In the genomic region with DNA sequence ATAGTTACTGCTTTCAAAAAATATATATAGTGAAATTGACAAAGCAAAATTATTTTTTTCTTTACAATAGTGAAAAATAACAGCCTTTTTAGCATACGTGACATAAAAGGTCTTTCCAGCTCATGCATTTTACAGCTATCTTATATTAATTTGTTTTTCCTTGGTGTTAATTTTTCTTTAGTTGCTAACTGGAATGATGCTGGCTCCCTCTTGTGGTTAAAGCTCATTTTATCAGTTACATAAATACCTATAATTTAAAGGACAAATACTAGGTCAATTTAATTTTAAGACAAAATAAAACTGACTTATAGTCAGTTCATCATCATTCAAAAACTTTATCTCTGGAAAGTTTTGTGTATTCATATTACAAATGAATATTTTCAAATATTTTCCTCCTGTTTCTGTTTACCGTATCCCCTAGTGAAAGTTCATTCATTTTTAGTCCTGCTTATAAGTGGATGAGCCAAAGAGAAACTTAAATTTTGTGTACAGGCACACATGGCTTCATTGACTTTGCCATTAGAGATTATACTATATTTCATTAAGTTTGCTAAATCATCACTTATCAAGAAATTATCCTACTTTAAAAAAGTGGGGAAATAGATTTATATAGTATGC, we compare ENCODE assay signal across 10 cellular contexts. TPM values are rescaled to one million over a fixed set of nuclear protein-coding genes. Genes with fewer than 3 reads are reported as not detected.
DNase-seq lines count a peak whose midpoint lies in the region; ATAC-seq and TF ChIP-seq lines count a peak whose summit lies in the region.
"Had no signal": no experiment of that assay in that cellular context is flagged by ENCODE, and none has a peak within 500 bp of the region (broad histone marks: within the 10 kb centered on the region; RNA-seq: fewer than 3 reads in every experiment).

No MANE protein-coding gene starts in this region.

- peak in 2 of 3 donors; percentile 28 to 40 for TF ChIP-seq CTCF in breast epithelium (IDR thresholded peaks at IDR 0.05)

- H3K4me1 ChIP-seq in breast epithelium (no peaks in the 10 kb centered on the region), mesenchymal stem cell (ENCODE audit: control insufficient read depth, insufficient read depth, low read depth, low read length) (no peaks in the 10 kb centered on the region)
- H3K4me1 ChIP-seq: BLaER1 had no signal

- no peak overlapping the region for H4K8ac ChIP-seq in mesenchymal stem cell (ENCODE audit: low read length)

- H3K4me3 Mint-ChIP-seq in activated CD4-positive, alpha-beta memory T cell treated with anti-CD3 and anti-CD28 coated beads for 36 hours = no peak overlapping the region

- no peak overlapping the region for H3K23ac ChIP-seq in mesenchymal stem cell (ENCODE audit: low read length in 2 of 2)

- no peaks in the 10 kb centered on the region for H3K4me1 Mint-ChIP-seq in activated CD4-positive, alpha-beta memory T cell treated with anti-CD3 and anti-CD28 coated beads for 36 hours (ENCODE audit: low read depth)

- H2AFZ ChIP-seq in mesenchymal stem cell (ENCODE audit: low read depth, low read length) = no peak overlapping the region

- H3K9me3 ChIP-seq in breast epithelium = no peaks in the 10 kb centered on the region
- no peaks in the 10 kb centered on the region for H3K9me3 ChIP-seq in mesenchymal stem cell (ENCODE audit: control insufficient read depth, low read length)
- H3K9me3 ChIP-seq: BLaER1 had no signal

- H3K27ac ChIP-seq in breast epithelium (no peak overlapping the region), mesenchymal stem cell (ENCODE audit: low read length, poor library complexity, severe bottlenecking) (no peak overlapping the region)
- H3K27ac ChIP-seq: BLaER1, skin epidermis had no signal

- no peak for TF ChIP-seq POLR2A in breast epithelium (IDR thresholded peaks at IDR 0.05)

- no peak overlapping the region for H3K14ac ChIP-seq in mesenchymal stem cell (ENCODE audit: low read length in 2 of 2)

- peaks cover 2% of the 10 kb centered on the region for H3K36me3 Mint-ChIP-seq in activated CD4-positive, alpha-beta memory T cell treated with anti-CD3 and anti-CD28 coated beads for 36 hours

- H2BK15ac ChIP-seq in mesenchymal stem cell (ENCODE audit: low read depth, poor library complexity, severe bottlenecking) = no peak overlapping the region

- no peak overlapping the region for H2AK5ac ChIP-seq in mesenchymal stem cell (ENCODE audit: low read length, severe bottlenecking)

- DNase-seq in NCI-H1092 treated with DMSO at 0.1 percent for 48 hours (lab: John Stamatoyannopoulos, UW) (peak; percentile 26), NCI-H1092 (lab: John Stamatoyannopoulos, UW) (no peak), NCI-H1105 (lab: John Stamatoyannopoulos, UW) (peak; percentile 14), breast epithelium (ENCODE audit: low spot score in 2 of 2) (no peak), mesenchymal stem cell (peak; percentile 58)
- DNase-seq in activated CD4-positive, alpha-beta memory T cell treated with anti-CD3 and anti-CD28 coated beads for 36 hours = no peak
- DNase-seq in stimulated activated CD4-positive, alpha-beta T cell treated with anti-CD3 and anti-CD28 coated beads, Interleukin-4, amount 100 ng/mL, for 1 hour = no peak

- POLR2A ChIA-PET in activated CD4-positive, alpha-beta memory T cell treated with anti-CD3 and anti-CD28 coated beads for 36 hours (lab: Charles Lee) = interaction anchor here (1.8 kb wide), 1 partner anchor 10 kb away, joined by 4 read pairs; the partner anchor contains the start of gene ANAPC4

- H3K79me1 ChIP-seq in mesenchymal stem cell (replicated peaks; ENCODE audit: low read length, poor library complexity, severe bottlenecking) = peaks cover 3% of the 10 kb centered on the region

- H3K4ac ChIP-seq in mesenchymal stem cell (ENCODE audit: low read depth in 1 of 2, low read length in 2 of 2) = no peak overlapping the region

- H3K4me2 ChIP-seq in mesenchymal stem cell (ENCODE audit: low read length, poor library complexity, severe bottlenecking) = no peak overlapping the region
- H3K4me2 ChIP-seq: BLaER1 had no signal

- no peak overlapping the region for H2BK120ac ChIP-seq in mesenchymal stem cell (ENCODE audit: low read depth, low read length)

- no peaks in the 10 kb centered on the region for H3K27me3 ChIP-seq in breast epithelium
- no peaks in the 10 kb centered on the region for H3K27me3 ChIP-seq in mesenchymal stem cell (ENCODE audit: control insufficient read depth in 1 of 2, insufficient read depth in 1 of 2, low read length in 2 of 2)
- H3K27me3 ChIP-seq: BLaER1 had no signal

- H2BK12ac ChIP-seq in mesenchymal stem cell (ENCODE audit: low read length in 2 of 2) = no peak overlapping the region

- 100% methylated on average over 1 of the region's 2 CpGs for WGBS in mesenchymal stem cell

- CTCF ChIA-PET in activated CD4-positive, alpha-beta memory T cell treated with anti-CD3 and anti-CD28 coated beads for 36 hours (lab: Charles Lee) = interaction anchor here (0.6 to 5.9 kb wide), 24 partner anchors 10 to 403 kb away, joined by 3 to 88 read pairs (median 5); partner anchors contain the start of genes ANAPC4, SEPSECS and ZCCHC4

- no peak overlapping the region for H3K27ac Mint-ChIP-seq in activated CD4-positive, alpha-beta memory T cell treated with anti-CD3 and anti-CD28 coated beads for 36 hours

- intact Hi-C loops in breast epithelium (cut with DNase I; ENCODE audit: low total_unique reads) = no loop called here
- intact Hi-C loops in activated CD4-positive, alpha-beta memory T cell treated with anti-CD3 and anti-CD28 coated beads for 36 hours (cut with micrococcal nuclease) = loop anchor here (1.0 to 2.0 kb wide), 3 partner anchors 54 to 386 kb away; partner anchors contain the start of gene ZCCHC4

- no peak overlapping the region for H2BK5ac ChIP-seq in mesenchymal stem cell (ENCODE audit: low read depth, low read length, poor library complexity, severe bottlenecking)

- H3K4me3 ChIP-seq in breast epithelium = no peak overlapping the region
- H3K4me3 ChIP-seq in mesenchymal stem cell (ENCODE audit: insufficient read depth in 1 of 2, low read depth in 1 of 2, low read length in 2 of 2) = no peak overlapping the region
- H3K4me3 ChIP-seq: BLaER1, skin epidermis had no signal

- H3K9ac ChIP-seq in mesenchymal stem cell (ENCODE audit: low read length) = peak overlapping the region; percentile 19
- H3K9ac ChIP-seq: BLaER1 had no signal

- H3K27me3 Mint-ChIP-seq in activated CD4-positive, alpha-beta memory T cell treated with anti-CD3 and anti-CD28 coated beads for 36 hours = no peaks in the 10 kb centered on the region

- H3K9me3 Mint-ChIP-seq in activated CD4-positive, alpha-beta memory T cell treated with anti-CD3 and anti-CD28 coated beads for 36 hours = no peaks in the 10 kb centered on the region

- no peak overlapping the region for H3K18ac ChIP-seq in mesenchymal stem cell (ENCODE audit: low read depth in 1 of 2, low read length in 2 of 2)

- H3K36me3 ChIP-seq in breast epithelium (no peaks in the 10 kb centered on the region), mesenchymal stem cell (ENCODE audit: control insufficient read depth in 1 of 2, insufficient read depth in 2 of 2, low read depth in 1 of 2, low read length in 2 of 2) (peaks cover 0 to 47% of the 10 kb centered on the region in 2 experiments)

- ATAC-seq in GM21423 (IDR thresholded peaks at IDR 0.05; ENCODE audit: unreplicated experiment) = no peak

- no peak overlapping the region for H4K91ac ChIP-seq in mesenchymal stem cell (ENCODE audit: low read length)

RNA-seq across cellular contexts. Expression of gene ANAPC4, which starts 9.9 kb away (rescaled TPM):
- 10 to 100 TPM; 34.6 to 59.7 (median 36.1) TPM for total RNA-seq in breast epithelium
- polyA plus RNA-seq in mesenchymal stem cell (2013, experiment 1 of 2) = 12.7 TPM
- polyA plus RNA-seq in mesenchymal stem cell (2013, experiment 2 of 2) = 12.7 TPM
- total RNA-seq in activated CD4-positive, alpha-beta memory T cell treated with anti-CD3 and anti-CD28 coated beads for 36 hours = 10 to 100 TPM; 26.1 to 31.5 TPM

RNA-seq across cellular contexts. Expression of gene ZCCHC4, which starts 54.5 kb away (rescaled TPM):
- 10 to 100 TPM; 10.7 to 32.1 (median 18.7) TPM for total RNA-seq in breast epithelium
- 5.6 TPM for polyA plus RNA-seq in mesenchymal stem cell (2013, experiment 1 of 2)
- 5.5 TPM for polyA plus RNA-seq in mesenchymal stem cell (2013, experiment 2 of 2)
- total RNA-seq in activated CD4-positive, alpha-beta memory T cell treated with anti-CD3 and anti-CD28 coated beads for 36 hours = 10 to 100 TPM; 10.6 to 11.5 TPM

Comparison
In these comparisons a context has a peak if more than half of its experiments do, and no peak if none do; other contexts are left out.
1. DNase-seq: peak in NCI-H1092 treated with DMSO at 0.1 percent for 48 hours (single experiment), NCI-H1105 (single experiment) and mesenchymal stem cell (single experiment); none in NCI-H1092 (single experiment), breast epithelium (0 of 2), activated CD4-positive, alpha-beta memory T cell treated with anti-CD3 and anti-CD28 coated beads for 36 hours (single experiment) and stimulated activated CD4-positive, alpha-beta T cell treated with anti-CD3 and anti-CD28 coated beads, Interleukin-4, amount 100 ng/mL, for 1 hour (single experiment).